In the genomic region with DNA sequence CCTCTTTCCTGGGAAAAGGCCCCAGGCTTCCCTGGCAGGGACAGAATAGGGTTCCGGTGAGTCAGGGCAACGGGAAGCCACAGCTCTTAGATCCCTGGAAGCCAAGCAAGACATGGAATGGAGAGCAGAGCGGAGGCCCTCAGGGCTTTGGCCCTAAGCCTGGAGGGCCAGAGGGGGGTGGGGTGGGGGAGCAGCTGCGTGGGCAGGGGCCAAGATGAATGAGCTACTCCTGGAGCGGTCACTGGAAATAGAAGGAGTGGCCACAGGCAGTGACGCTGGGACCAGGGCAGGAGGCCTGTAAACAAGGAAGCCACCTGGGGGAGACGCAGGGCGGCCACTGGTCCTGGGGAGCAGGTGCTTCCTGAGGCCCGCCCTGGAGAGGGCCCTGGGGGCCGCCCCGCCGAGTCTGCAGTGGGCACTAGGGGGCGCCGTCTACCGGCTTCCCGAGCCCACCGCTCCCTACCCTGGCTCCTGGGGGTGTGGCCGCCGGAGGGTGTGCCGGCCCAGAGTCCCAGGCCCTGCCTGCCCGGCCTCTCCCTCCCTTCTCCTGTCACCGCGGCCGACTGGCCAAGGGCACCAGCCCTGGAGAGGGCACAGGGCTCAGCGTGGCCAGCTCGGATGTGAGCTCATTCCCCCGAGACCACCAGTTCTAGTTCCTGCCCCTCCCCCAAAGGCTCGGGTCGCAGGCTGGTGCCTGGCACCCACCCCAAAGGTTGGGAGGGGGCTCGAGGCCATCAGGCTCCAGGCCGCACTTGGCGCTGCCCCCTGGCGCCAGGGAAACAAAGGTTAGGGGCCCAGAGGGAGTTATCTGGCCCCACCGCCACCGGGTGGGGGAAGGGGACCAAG, we compare ENCODE assay signal across 8 cellular contexts. TPM values are rescaled to one million over a fixed set of nuclear protein-coding genes. Genes with fewer than 3 reads are reported as not detected.
DNase-seq lines count a peak whose midpoint lies in the region; ATAC-seq and TF ChIP-seq lines count a peak whose summit lies in the region.

No MANE protein-coding gene starts in this region.

- H3K4me3 ChIP-seq in MG63 (peak overlapping the region; percentile 30), ovary (peak overlapping the region; percentile 38), thoracic aorta (peak overlapping the region; percentile 76)

- ATAC-seq in thoracic aorta (ENCODE audit: insufficient number of reproducible peaks, low FRiP score, low read depth): peak; percentile 68

- TF ChIP-seq POLR2A in ovary (IDR thresholded peaks at IDR 0.05): no peak

- in situ Hi-C loops in SK-MEL-5 (cut with HindIII; ENCODE audit: low pct_unique_long_range_greater_than_20kb, low sequenced_read_pairs): loop anchor here (25.0 kb wide), 1 partner anchor 106 kb away; no protein-coding TSS in a partner anchor

- H3K36me3 ChIP-seq in MG63: peaks cover 13% of the 10 kb centered on the region
- H3K36me3 ChIP-seq in ovary: no peaks in the 10 kb centered on the region
- peaks cover 7% of the 10 kb centered on the region for H3K36me3 ChIP-seq in thoracic aorta

- no peak overlapping the region for H3K27ac Mint-ChIP-seq in activated naive CD4-positive, alpha-beta T cell treated with anti-CD3 and anti-CD28 coated beads, Interleukin-2, amount 50 U/mL, for 24 hours

- H3K27me3 ChIP-seq in MG63 (no peaks in the 10 kb centered on the region), ovary (no peaks in the 10 kb centered on the region), thoracic aorta (replicated peaks; ENCODE audit: insufficient read depth) (no peaks in the 10 kb centered on the region)

- H3K36me3 Mint-ChIP-seq in activated naive CD4-positive, alpha-beta T cell treated with anti-CD3 and anti-CD28 coated beads, Interleukin-2, amount 50 U/mL, for 24 hours: peaks cover 6% of the 10 kb centered on the region

- H3K27me3 Mint-ChIP-seq in activated naive CD4-positive, alpha-beta T cell treated with anti-CD3 and anti-CD28 coated beads, Interleukin-2, amount 50 U/mL, for 24 hours: no peaks in the 10 kb centered on the region

- no peaks in the 10 kb centered on the region for H3K9me3 Mint-ChIP-seq in activated naive CD4-positive, alpha-beta T cell treated with anti-CD3 and anti-CD28 coated beads, Interleukin-2, amount 50 U/mL, for 24 hours

- H3K4me1 Mint-ChIP-seq in activated naive CD4-positive, alpha-beta T cell treated with anti-CD3 and anti-CD28 coated beads, Interleukin-2, amount 50 U/mL, for 24 hours: peaks cover 30% of the 10 kb centered on the region

- H3K4me1 ChIP-seq in ovary (ENCODE audit: insufficient read depth) (peaks cover 3% of the 10 kb centered on the region), thoracic aorta (ENCODE audit: control insufficient read depth in 1 of 2, low read depth in 2 of 2) (peaks cover 20 to 26% of the 10 kb centered on the region in 2 donors)

- TF ChIP-seq EP300 in ovary (IDR thresholded peaks at IDR 0.05): no peak

- TF ChIP-seq CTCF in ovary (IDR thresholded peaks at IDR 0.05) (peak; percentile 79 to 93 (median 90)), thoracic aorta (IDR thresholded peaks at IDR 0.05) (peak; percentile 81)

- H3K27ac ChIP-seq in ovary (peak overlapping the region; percentile 46 to 47), thoracic aorta (peak overlapping the region; percentile 88 to 96)

- DNase-seq in DMS53 treated with DMSO at 0.1 percent for 48 hours (lab: John Stamatoyannopoulos, UW; ENCODE audit: unreplicated experiment) (peak; percentile 89), H4 (ENCODE audit: low spot score) (peak; percentile 82), MG63 (peak; percentile 92), SK-MEL-5 (ENCODE audit: low read depth, low spot score) (peak; percentile 59), glomerular visceral epithelial cell (ENCODE audit: extremely low spot score) (peak; percentile 95), ovary (peak; percentile 82 to 90 (median 87)), thoracic aorta (ENCODE audit: low spot score) (peak; percentile 71)

- 1% methylated on average over 23 to 35 of the region's 35 CpGs for WGBS in ovary, 3 donors

- intact Hi-C loops in ovary (cut with DNase I): loop anchor here in 3 of 4 donors (5.0 to 10.0 kb wide), 4 partner anchors 108 to 276 kb away; partner anchors contain the start of gene INO80 (in 1 of the 3)

- H3K9me3 ChIP-seq in MG63: no peaks in the 10 kb centered on the region
- no peaks in the 10 kb centered on the region for H3K9me3 ChIP-seq in ovary
- no peaks in the 10 kb centered on the region for H3K9me3 ChIP-seq in thoracic aorta

- H3K4me3 Mint-ChIP-seq in activated naive CD4-positive, alpha-beta T cell treated with anti-CD3 and anti-CD28 coated beads, Interleukin-2, amount 50 U/mL, for 24 hours: peak overlapping the region; percentile 82

RNA-seq across cellular contexts. Expression of gene VPS18, which starts 12.1 kb away (rescaled TPM):
- total RNA-seq in H4 (2014; rRNA removed; shearing (Covaris generic)): 13.3 and 18.5 TPM in 2 replicates
- total RNA-seq in MG63 (2014; rRNA removed; shearing (Covaris generic); ENCODE audit: low replicate concordance): 14.0 and 24.8 TPM in 2 replicates
- total RNA-seq in SK-MEL-5 (2014; rRNA removed; shearing (Covaris generic)): 85.6 and 88.6 TPM in 2 replicates
- 52.0 and 53.3 TPM in 2 replicates for polyA plus RNA-seq in SK-MEL-5 (2015; cell fraction: cytosol; rRNA removed)
- 23.0 and 23.6 TPM in 2 replicates for polyA plus RNA-seq in SK-MEL-5 (2015; cell fraction: nucleus; rRNA removed)
- total RNA-seq in ovary: 10 to 100 TPM; 12.3 to 26.3 (median 21.8) TPM
- 1 to 10 TPM; 8.0 to 8.2 TPM for polyA plus RNA-seq in ovary
- 10 to 100 TPM; 26.0 to 37.9 TPM for total RNA-seq in thoracic aorta

RNA-seq across cellular contexts. Expression of gene DLL4, which starts 22.8 kb away (rescaled TPM):
- 0.10 TPM in 1 of 2 replicates, not detected in the other for total RNA-seq in H4 (2014; rRNA removed; shearing (Covaris generic))
- total RNA-seq in MG63 (2014; rRNA removed; shearing (Covaris generic); ENCODE audit: low replicate concordance): not detected in 2 replicates
- total RNA-seq in SK-MEL-5 (2014; rRNA removed; shearing (Covaris generic)): 0.56 and 0.92 TPM in 2 replicates
- polyA plus RNA-seq in SK-MEL-5 (2015; cell fraction: cytosol; rRNA removed): 0.70 and 0.98 TPM in 2 replicates
- 1.1 and 1.2 TPM in 2 replicates for polyA plus RNA-seq in SK-MEL-5 (2015; cell fraction: nucleus; rRNA removed)
- total RNA-seq in ovary (10 to 100 TPM in 1 of 7 donors, 1 to 10 TPM in 6; 2.6 to 10.7 (median 7.9) TPM), thoracic aorta (10 to 100 TPM in 1 of 2 donors, 1 to 10 TPM in 1; 6.2 to 13.0 TPM)
- 10 to 100 TPM in 1 of 2 donors, 1 to 10 TPM in 1; 4.1 to 15.7 TPM for polyA plus RNA-seq in ovary

RNA-seq across cellular contexts. Expression of gene RHOV, which starts 32.3 kb away (rescaled TPM):
- total RNA-seq in H4 (2014; rRNA removed; shearing (Covaris generic)): 0.41 TPM in 1 of 2 replicates, not detected in the other
- total RNA-seq in MG63 (2014; rRNA removed; shearing (Covaris generic); ENCODE audit: low replicate concordance): 0.49 TPM in 1 of 2 replicates, not detected in the other
- total RNA-seq in SK-MEL-5 (2014; rRNA removed; shearing (Covaris generic)): 0.32 and 0.82 TPM in 2 replicates
- polyA plus RNA-seq in SK-MEL-5 (2015; cell fraction: cytosol; rRNA removed): 0.14 and 0.24 TPM in 2 replicates
- polyA plus RNA-seq in SK-MEL-5 (2015; cell fraction: nucleus; rRNA removed): 0.42 TPM in 1 of 2 replicates, not detected in the other
- 1 to 10 TPM in 1 of 7 donors, under 1 TPM in 3, not detected in 3; 0.22 to 3.4 (median 0.33) TPM for total RNA-seq in ovary
- under 1 TPM; 0.07 to 0.13 TPM for polyA plus RNA-seq in ovary
- not detected for total RNA-seq in thoracic aorta

RNA-seq across cellular contexts. Expression of gene CHAC1, which starts 46.9 kb away (rescaled TPM):
- total RNA-seq in H4 (2014; rRNA removed; shearing (Covaris generic)): 28.0 and 35.4 TPM in 2 replicates
- total RNA-seq in MG63 (2014; rRNA removed; shearing (Covaris generic); ENCODE audit: low replicate concordance): 8.8 and 18.5 TPM in 2 replicates
- total RNA-seq in SK-MEL-5 (2014; rRNA removed; shearing (Covaris generic)): 77.3 and 91.0 TPM in 2 replicates
- polyA plus RNA-seq in SK-MEL-5 (2015; cell fraction: cytosol; rRNA removed): 181 and 202 TPM in 2 replicates
- polyA plus RNA-seq in SK-MEL-5 (2015; cell fraction: nucleus; rRNA removed): 61.9 and 86.2 TPM in 2 replicates
- total RNA-seq in ovary: 100 to 1,000 TPM in 1 of 7 donors, 10 to 100 TPM in 2, 1 to 10 TPM in 2, under 1 TPM in 2; 0.50 to 146 (median 2.6) TPM
- polyA plus RNA-seq in ovary: 1 to 10 TPM in 1 of 2 donors, under 1 TPM in 1; 0.18 to 1.0 TPM
- total RNA-seq in thoracic aorta: 1 to 10 TPM; 3.9 to 7.3 TPM

Comparison
In these comparisons a context has a peak if more than half of its experiments do, and no peak if none do; other contexts are left out.
1. Peak in every context shown above with its lines: DNase-seq, ATAC-seq, H3K4me3 ChIP-seq and H3K27ac ChIP-seq.